ENCODE assay signal across 18 cellular contexts in the genomic region with DNA sequence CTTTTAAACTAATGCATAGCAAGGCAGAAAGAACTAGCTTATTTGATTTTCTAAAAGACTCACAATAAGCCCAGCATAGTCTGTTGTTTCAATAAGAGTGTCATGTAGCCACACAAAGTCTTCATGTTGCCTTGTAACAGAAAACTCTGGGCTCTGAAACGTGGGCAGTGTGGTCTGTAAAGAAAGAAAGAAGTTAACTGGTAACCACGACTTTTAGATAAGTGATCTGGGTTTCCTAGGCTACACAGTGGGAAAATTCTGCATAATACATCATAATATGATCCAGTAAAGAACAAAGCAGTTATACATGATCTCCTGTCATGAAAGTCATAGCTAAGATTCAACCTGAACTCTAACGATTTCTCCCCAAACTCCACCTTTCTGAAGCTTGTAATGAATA. TPM values are rescaled to one million over a fixed set of nuclear protein-coding genes. Genes with fewer than 3 reads are reported as not detected.
A peak's percentile ranks its signal among the peaks of the same experiment; 100 is the strongest.
DNase-seq lines count a peak whose midpoint lies in the region; FAIRE-seq and TF ChIP-seq lines count a peak whose summit lies in the region.
"Had no signal": no experiment of that assay in that cellular context is flagged by ENCODE, and none has a peak within 500 bp of the region (broad histone marks: within the 10 kb centered on the region; RNA-seq: fewer than 3 reads in every experiment).

No MANE protein-coding gene starts in this region.

- peaks cover 88% of the 10 kb centered on the region for H3K36me3 ChIP-seq in Karpas-422 (ENCODE audit: insufficient read depth, low read length)
- peaks cover 60% of the 10 kb centered on the region for H3K36me3 ChIP-seq in astrocyte (ENCODE audit: insufficient read depth, low read length)
- peaks cover 63% of the 10 kb centered on the region for H3K36me3 ChIP-seq in osteoblast (ENCODE audit: insufficient read depth, low read length)
- H3K36me3 ChIP-seq in neuronal stem cell (replicated peaks in 1 of 2; ENCODE audit: control insufficient read depth in 2 of 2, insufficient read depth in 2 of 2, low read length in 2 of 2): peaks cover 32 to 94% of the 10 kb centered on the region in 2 donors

- no peak overlapping the region for H2BK5ac ChIP-seq in neuronal stem cell (ENCODE audit: low read length)

- peaks cover 100% of the 10 kb centered on the region for H3K4me1 ChIP-seq in Karpas-422 (ENCODE audit: low read length)
- peaks cover 22% of the 10 kb centered on the region for H3K4me1 ChIP-seq in astrocyte (ENCODE audit: insufficient read depth, low read length)
- H3K4me1 ChIP-seq in osteoblast (ENCODE audit: insufficient read depth, low read length): peaks cover 27% of the 10 kb centered on the region
- H3K4me1 ChIP-seq in neuronal stem cell (ENCODE audit: control insufficient read depth in 2 of 2, insufficient read depth in 1 of 2, low read depth in 1 of 2, low read length in 2 of 2): peaks cover 0 to 3% of the 10 kb centered on the region in 2 donors

- no peaks in the 10 kb centered on the region for H3K9me2 ChIP-seq in Karpas-422 (replicated peaks; ENCODE audit: insufficient read depth, low read length)

- peaks cover 47% of the 10 kb centered on the region for H3K4me1 Mint-ChIP-seq in T-helper 1 cell treated with Interleukin-12 subunit alpha and Interleukin-12 subunit beta and Interleukin-4 antibody, amounts not matched to agents 30 μg/mL and 1 μg/mL, for 36 hours (ENCODE audit: low read depth)
- peaks cover 40% of the 10 kb centered on the region for H3K4me1 Mint-ChIP-seq in astrocyte (ENCODE audit: low read depth, unreplicated experiment)

- H3K9ac ChIP-seq in Karpas-422 (ENCODE audit: low read length) (peak overlapping the region; percentile 37; the same call in 1 of the 2 replicates), astrocyte (ENCODE audit: low read length) (no peak overlapping the region), neuronal stem cell (ENCODE audit: low read depth, low read length, poor library complexity) (no peak overlapping the region)

- no peaks in the 10 kb centered on the region for H3K9me3 Mint-ChIP-seq in T-helper 1 cell treated with Interleukin-12 subunit alpha and Interleukin-12 subunit beta and Interleukin-4 antibody, amounts not matched to agents 30 μg/mL and 1 μg/mL, for 36 hours
- H3K9me3 Mint-ChIP-seq in astrocyte (ENCODE audit: unreplicated experiment): no peaks in the 10 kb centered on the region
- H3K9me3 Mint-ChIP-seq: activated naive CD4-positive, alpha-beta T cell treated with anti-CD3 and anti-CD28 coated beads, Interleukin-2, amount 50 U/mL, for 24 hours had no signal

- no peak overlapping the region for H4K91ac ChIP-seq in neuronal stem cell (ENCODE audit: low read depth, low read length, poor library complexity)

- H3K27me3 ChIP-seq in Karpas-422 (ENCODE audit: low read length) (no peaks in the 10 kb centered on the region), astrocyte (ENCODE audit: insufficient read depth, low read length) (no peaks in the 10 kb centered on the region), osteoblast (ENCODE audit: insufficient read depth, low read length) (no peaks in the 10 kb centered on the region), neuronal stem cell (ENCODE audit: control insufficient read depth in 3 of 3, insufficient read depth in 3 of 3, low read depth in 1 of 3, low read length in 3 of 3) (no peaks in the 10 kb centered on the region)
- H3K27me3 ChIP-seq: testis had no signal

- H3K27ac Mint-ChIP-seq in T-helper 1 cell treated with Interleukin-12 subunit alpha and Interleukin-12 subunit beta and Interleukin-4 antibody, amounts not matched to agents 30 μg/mL and 1 μg/mL, for 36 hours: peak overlapping the region; percentile 73
- peak overlapping the region; percentile 43 for H3K27ac Mint-ChIP-seq in astrocyte (ENCODE audit: unreplicated experiment)
- H3K27ac Mint-ChIP-seq: activated naive CD4-positive, alpha-beta T cell treated with anti-CD3 and anti-CD28 coated beads, Interleukin-2, amount 50 U/mL, for 24 hours had no signal

- H3K4ac ChIP-seq in neuronal stem cell (ENCODE audit: low read length): no peak overlapping the region

- in situ Hi-C loops in KBM-7 (cut with MboI; ENCODE audit: low pct_unique_long_range_greater_than_20kb, low sequenced_read_pairs): no loop called here

- no CpG with 5 or more reads among the region's 3 CpGs for WGBS in neuronal stem cell (ENCODE audit: extremely low coverage in 2 of 2, insufficient read length in 2 of 2, insufficient replicate concordance in 1 of 2), 2 donors

- no peak for FAIRE-seq in astrocyte (lab: Jason Lieb, UNC)
- FAIRE-seq: small intestine had no signal

- H3K4me3 Mint-ChIP-seq in T-helper 1 cell treated with Interleukin-12 subunit alpha and Interleukin-12 subunit beta and Interleukin-4 antibody, amounts not matched to agents 30 μg/mL and 1 μg/mL, for 36 hours: no peak overlapping the region
- no peak overlapping the region for H3K4me3 Mint-ChIP-seq in astrocyte (ENCODE audit: unreplicated experiment)
- H3K4me3 Mint-ChIP-seq: activated naive CD4-positive, alpha-beta T cell treated with anti-CD3 and anti-CD28 coated beads, Interleukin-2, amount 50 U/mL, for 24 hours had no signal

- H3K27me3 Mint-ChIP-seq in T-helper 1 cell treated with Interleukin-12 subunit alpha and Interleukin-12 subunit beta and Interleukin-4 antibody, amounts not matched to agents 30 μg/mL and 1 μg/mL, for 36 hours (ENCODE audit: low read depth): no peaks in the 10 kb centered on the region
- no peaks in the 10 kb centered on the region for H3K27me3 Mint-ChIP-seq in astrocyte (ENCODE audit: low read depth, unreplicated experiment)
- H3K27me3 Mint-ChIP-seq: activated naive CD4-positive, alpha-beta T cell treated with anti-CD3 and anti-CD28 coated beads, Interleukin-2, amount 50 U/mL, for 24 hours had no signal

- H2BK120ac ChIP-seq in neuronal stem cell (ENCODE audit: low read depth, low read length): no peak overlapping the region

- H4K20me1 ChIP-seq in Karpas-422 (ENCODE audit: insufficient read depth, low read depth, low read length) (peaks cover 86% of the 10 kb centered on the region), astrocyte (ENCODE audit: insufficient read depth, low read length) (peaks cover 97% of the 10 kb centered on the region), osteoblast (ENCODE audit: insufficient read depth, low read length) (peaks cover 36% of the 10 kb centered on the region)

- H2BK15ac ChIP-seq in neuronal stem cell (ENCODE audit: low read length): no peak overlapping the region

- H4K8ac ChIP-seq in neuronal stem cell (ENCODE audit: low read depth, low read length): no peak overlapping the region

- H3K36me3 Mint-ChIP-seq in T-helper 1 cell treated with Interleukin-12 subunit alpha and Interleukin-12 subunit beta and Interleukin-4 antibody, amounts not matched to agents 30 μg/mL and 1 μg/mL, for 36 hours (ENCODE audit: low read depth): peaks cover 59% of the 10 kb centered on the region
- H3K36me3 Mint-ChIP-seq in astrocyte (ENCODE audit: low read depth, unreplicated experiment): peaks cover 22% of the 10 kb centered on the region

- no peak overlapping the region for H2BK12ac ChIP-seq in neuronal stem cell (ENCODE audit: low read length)

- TF ChIP-seq CTCF in astrocyte (IDR thresholded peaks at IDR 0.05; ENCODE audit: insufficient read depth, low read depth, low read length): no peak
- no peak for TF ChIP-seq CTCF in osteoblast (IDR thresholded peaks at IDR 0.05; ENCODE audit: extremely low read depth, low read depth, low read length)

- H3K9me3 ChIP-seq in Karpas-422 (ENCODE audit: low read length) (no peaks in the 10 kb centered on the region), astrocyte (ENCODE audit: insufficient read depth, low read depth, low read length) (no peaks in the 10 kb centered on the region), osteoblast (ENCODE audit: low read depth, low read length) (no peaks in the 10 kb centered on the region), neuronal stem cell (replicated peaks in 1 of 2; ENCODE audit: control insufficient read depth in 2 of 2, insufficient read depth in 1 of 2, low read depth in 1 of 2, low read length in 2 of 2) (no peaks in the 10 kb centered on the region)
- H3K9me3 ChIP-seq: testis had no signal

- H3K14ac ChIP-seq in neuronal stem cell (ENCODE audit: low read length): no peak overlapping the region

- peaks cover 93% of the 10 kb centered on the region for H3K79me2 ChIP-seq in Karpas-422 (ENCODE audit: low read length)
- peaks cover 97% of the 10 kb centered on the region for H3K79me2 ChIP-seq in astrocyte (ENCODE audit: insufficient read depth, low read length)
- H3K79me2 ChIP-seq in osteoblast (ENCODE audit: insufficient read depth, low read length): peaks cover 95% of the 10 kb centered on the region

- DNase-seq in T-helper 1 cell (no peak), Karpas-422 (no peak), astrocyte (ENCODE audit: low read depth) (no peak), osteoblast (ENCODE audit: insufficient read length, low spot score, missing footprints) (no peak), neuronal stem cell (ENCODE audit: low spot score) (no peak), KBM-7 (no peak), DMS 273 (lab: John Stamatoyannopoulos, UW; ENCODE audit: unreplicated experiment) (no peak)
- DNase-seq: 8988T; activated CD4-positive, alpha-beta T cell treated with anti-CD3 and anti-CD28 coated beads for 1 hour; COR-L47; MV-4-11; NCI-H2227 treated with DMSO at 0.1 percent for 48 hours; occipital lobe; small intestine; testis had no signal

- H3K18ac ChIP-seq in neuronal stem cell (ENCODE audit: low read length): no peak overlapping the region

- peaks cover 2% of the 10 kb centered on the region for H3K79me1 ChIP-seq in neuronal stem cell (ENCODE audit: low read depth, low read length)

- H3K4me3 ChIP-seq in Karpas-422 (ENCODE audit: low read length) (no peak overlapping the region), astrocyte (ENCODE audit: insufficient read depth, low read depth, low read length) (no peak overlapping the region), osteoblast (ENCODE audit: insufficient read depth, low read length) (no peak overlapping the region), neuronal stem cell (ENCODE audit: low read length in 2 of 2) (no peak overlapping the region)
- H3K4me3 ChIP-seq: lung, testis had no signal

- no peak overlapping the region for H2AK5ac ChIP-seq in neuronal stem cell (ENCODE audit: low read depth, low read length)

- H3K23ac ChIP-seq in neuronal stem cell (ENCODE audit: low read depth, low read length, poor library complexity): no peak overlapping the region

- peak overlapping the region; percentile 97 for H3K27ac ChIP-seq in Karpas-422 (ENCODE audit: low read length)
- H3K27ac ChIP-seq in astrocyte (ENCODE audit: low read depth, low read length): no peak overlapping the region
- H3K27ac ChIP-seq in osteoblast (ENCODE audit: low read depth, low read length): peak overlapping the region; percentile 27
- H3K27ac ChIP-seq in neuronal stem cell (replicated peaks; ENCODE audit: low read length): no peak overlapping the region
- H3K27ac ChIP-seq: testis had no signal

- H2AFZ ChIP-seq in Karpas-422 (ENCODE audit: low read length) (no peak overlapping the region), astrocyte (ENCODE audit: low read depth, low read length) (no peak overlapping the region), osteoblast (ENCODE audit: low read length) (no peak overlapping the region), neuronal stem cell (ENCODE audit: low read length) (no peak overlapping the region)

- peak overlapping the region; percentile 60 for H3K4me2 ChIP-seq in Karpas-422 (ENCODE audit: low read depth, low read length, poor library complexity, severe bottlenecking)
- no peak overlapping the region for H3K4me2 ChIP-seq in astrocyte (ENCODE audit: low read length)
- no peak overlapping the region for H3K4me2 ChIP-seq in osteoblast (ENCODE audit: insufficient read depth, low read length)
- H3K4me2 ChIP-seq in neuronal stem cell (ENCODE audit: insufficient read depth, low read length, poor library complexity, severe bottlenecking): no peak overlapping the region

RNA-seq across cellular contexts. Expression of gene SNX5, which starts 13.3 kb away (rescaled TPM):
- 195 and 298 TPM in 2 replicates for total RNA-seq in Karpas-422 (2014; rRNA removed; shearing (Covaris generic); ENCODE audit: low replicate concordance)
- 78.0 and 95.1 TPM in 2 replicates for total RNA-seq in astrocyte
- 89.9 and 93.7 TPM in 2 replicates for total RNA-seq in osteoblast
- 99.1 TPM for polyA plus RNA-seq in neuronal stem cell (2013, experiment 1 of 2)
- 97.4 TPM for polyA plus RNA-seq in neuronal stem cell (2013, experiment 2 of 2)

RNA-seq across cellular contexts. Expression of gene MGME1, which starts 13.5 kb away (rescaled TPM):
- total RNA-seq in Karpas-422 (2014; rRNA removed; shearing (Covaris generic); ENCODE audit: low replicate concordance): 23.3 and 26.5 TPM in 2 replicates
- total RNA-seq in astrocyte (14.1 and 14.2 TPM in 2 replicates), osteoblast (8.3 and 13.6 TPM in 2 replicates)
- polyA plus RNA-seq in neuronal stem cell (2013, experiment 1 of 2): 33.8 TPM
- polyA plus RNA-seq in neuronal stem cell (2013, experiment 2 of 2): 33.1 TPM

Comparison
In these comparisons a context has a peak if more than half of its experiments do, and no peak if none do; other contexts are left out.
1. H3K27ac ChIP-seq: peak in Karpas-422 (single experiment) and osteoblast (single experiment); none in astrocyte (single experiment) and neuronal stem cell (single experiment).